ENCODE assay signal across 16 cellular contexts in the genomic region with DNA sequence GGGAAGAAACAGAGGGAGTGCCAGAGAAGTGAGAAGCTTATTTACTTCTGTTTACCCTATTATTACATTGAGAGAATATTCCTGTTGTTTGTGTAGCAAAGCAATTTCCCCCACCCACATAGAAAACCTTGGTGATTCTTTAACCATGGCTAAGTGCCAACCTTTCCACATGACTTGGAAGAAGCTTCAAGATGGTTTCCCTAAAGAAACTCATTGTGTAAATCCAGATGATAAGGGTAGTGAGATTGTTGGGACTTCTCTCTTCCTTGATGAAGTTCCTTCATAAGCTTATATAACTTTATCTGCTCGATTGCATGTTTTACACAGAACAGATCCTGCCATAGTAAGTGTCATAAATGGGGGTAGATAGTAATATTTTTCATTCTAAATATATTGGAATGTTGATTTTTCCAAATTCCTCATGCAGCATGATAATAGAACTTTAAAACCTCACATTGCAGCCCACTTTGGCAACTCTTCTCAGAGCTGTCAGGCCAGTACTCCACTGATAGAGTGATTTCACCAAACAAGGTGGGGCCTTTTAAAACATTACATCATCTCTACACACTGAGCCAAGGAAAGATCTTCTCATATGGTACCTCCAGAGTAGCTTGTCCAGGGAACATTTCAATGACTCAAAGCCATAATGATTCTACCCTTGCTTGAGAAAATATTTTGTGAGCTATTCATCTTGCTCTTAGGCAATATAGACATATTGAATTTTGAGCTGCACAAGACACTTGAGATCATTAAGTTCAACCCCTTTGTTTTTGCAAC. TPM values are rescaled to one million over a fixed set of nuclear protein-coding genes. Genes with fewer than 3 reads are reported as not detected.
DNase-seq lines count a peak whose midpoint lies in the region; ATAC-seq and TF ChIP-seq lines count a peak whose summit lies in the region.
"Had no signal": no experiment of that assay in that cellular context is flagged by ENCODE, and none has a peak within 500 bp of the region (broad histone marks: within the 10 kb centered on the region; RNA-seq: fewer than 3 reads in every experiment).

No MANE protein-coding gene starts in this region.

- ATAC-seq in HG02678 (IDR thresholded peaks at IDR 0.05; ENCODE audit: unreplicated experiment) (no peak), body of pancreas (no peak)
- ATAC-seq: gastroesophageal sphincter; naive thymus-derived CD8-positive, alpha-beta T cell had no signal

- no peak for TF ChIP-seq CTCF in RWPE1 (conservative IDR thresholded peaks at IDR 0.05; ENCODE audit: low read depth)
- no peak for TF ChIP-seq CTCF in fibroblast of lung (conservative IDR thresholded peaks at IDR 0.05 in 1 of 2, IDR thresholded peaks at IDR 0.05 in 1 of 2; ENCODE audit: low read depth in 1 of 2, low read length in 2 of 2)
- TF ChIP-seq CTCF in body of pancreas (IDR thresholded peaks at IDR 0.05) = no peak

- no peaks in the 10 kb centered on the region for H4K20me1 ChIP-seq in fibroblast of lung (ENCODE audit: control insufficient read depth, extremely low read depth, insufficient read depth, low read length)

- 62 to 73% methylated on average over 1 of the region's 1 CpG for WGBS in body of pancreas, 2 donors

- H3K27ac ChIP-seq in RWPE1 (no peak overlapping the region), fibroblast of lung (ENCODE audit: insufficient read depth, low read length) (no peak overlapping the region), body of pancreas (no peak overlapping the region)
- H3K27ac ChIP-seq: gastroesophageal sphincter, KMS-11, thoracic aorta, VCaP had no signal

- H3K27me3 ChIP-seq in fibroblast of lung (ENCODE audit: control insufficient read depth, insufficient read depth, low read length) (no peaks in the 10 kb centered on the region), body of pancreas (no peaks in the 10 kb centered on the region)
- H3K27me3 ChIP-seq: gastroesophageal sphincter had no signal

- no peaks in the 10 kb centered on the region for H3K79me2 ChIP-seq in fibroblast of lung (ENCODE audit: control insufficient read depth, insufficient read depth, low read length)

- no peaks in the 10 kb centered on the region for H3K4me1 ChIP-seq in fibroblast of lung (ENCODE audit: control insufficient read depth, extremely low read depth, insufficient read depth, low read length)
- H3K4me1 ChIP-seq in body of pancreas = no peaks in the 10 kb centered on the region
- H3K4me1 ChIP-seq: gastroesophageal sphincter had no signal

- H3K4me2 ChIP-seq in fibroblast of lung (ENCODE audit: extremely low read depth, insufficient read depth, low read length) = no peak overlapping the region
- H3K4me2 ChIP-seq: KMS-11 had no signal

- no peak overlapping the region for H3K9ac ChIP-seq in fibroblast of lung (ENCODE audit: insufficient read depth, low read length)
- H3K9ac ChIP-seq: KMS-11 had no signal

- no peaks in the 10 kb centered on the region for H3K9me3 ChIP-seq in fibroblast of lung (ENCODE audit: control insufficient read depth, insufficient read depth, low read depth, low read length)
- H3K9me3 ChIP-seq in body of pancreas = no peaks in the 10 kb centered on the region
- H3K9me3 ChIP-seq: gastroesophageal sphincter, thoracic aorta had no signal

- CTCF ChIA-PET in RWPE1 (lab: Yijun Ruan, JAX) = interaction anchor here (0.5 kb wide), 1 partner anchor 8 kb away, joined by 3 read pairs; no protein-coding TSS in a partner anchor

- H2AFZ ChIP-seq in fibroblast of lung (ENCODE audit: low read length) = no peak overlapping the region

- POLR2A ChIA-PET in RWPE1 (lab: Yijun Ruan, JAX; ENCODE audit: low non-redundant PET) = no interaction called here

- H3K4me3 ChIP-seq in fibroblast of lung (replicated peaks in 1 of 4; ENCODE audit: control extremely low read depth in 1 of 4, insufficient read depth in 1 of 4, low read depth in 3 of 4, low read length in 4 of 4) (no peak overlapping the region), body of pancreas (no peak overlapping the region)
- H3K4me3 ChIP-seq: gastroesophageal sphincter, thoracic aorta had no signal

- DNase-seq in GM04504 (ENCODE audit: low read depth) = peak; percentile 13
- DNase-seq in RWPE1 (ENCODE audit: low spot score) = peak; percentile 77
- peak; percentile 22 to 74 for DNase-seq in fibroblast of lung (ENCODE audit: low read depth in 2 of 2)
- peak; percentile 88 for DNase-seq in renal cortical epithelial cell (ENCODE audit: low read depth)
- DNase-seq in body of pancreas = no peak
- DNase-seq in UCSD-AML1 (lab: John Stamatoyannopoulos, UW; ENCODE audit: unreplicated experiment) = no peak
- no peak for DNase-seq in activated effector memory CD4-positive, alpha-beta T cell treated with Interleukin-2 at 50 U/mL for 16 hours
- DNase-seq: activated naive CD4-positive, alpha-beta T cell treated with anti-CD3 and anti-CD28 coated beads for 36 hours; naive thymus-derived CD8-positive, alpha-beta T cell; NCI-H774; SIG-M5 had no signal

- H3K36me3 ChIP-seq in fibroblast of lung (ENCODE audit: control insufficient read depth, insufficient read depth, low read length) (no peaks in the 10 kb centered on the region), body of pancreas (replicated peaks in 1 of 2; ENCODE audit: insufficient read depth in 1 of 2, low read depth in 2 of 2) (no peaks in the 10 kb centered on the region)
- H3K36me3 ChIP-seq: gastroesophageal sphincter, thoracic aorta had no signal

- no peak for TF ChIP-seq POLR2A in body of pancreas (IDR thresholded peaks at IDR 0.05)

- intact Hi-C loops in body of pancreas (cut with DNase I) = no loop called here

RNA-seq across cellular contexts. Expression of gene KIF21A, which starts 47.8 kb away (rescaled TPM):
- total RNA-seq in fibroblast of lung (2.8 and 5.9 TPM in 2 replicates), renal cortical epithelial cell (20.5 and 62.0 TPM in 2 replicates), body of pancreas (10 to 100 TPM; 19.5 to 49.1 TPM)
- polyA plus RNA-seq in fibroblast of lung = 2.5 and 3.9 TPM in 2 replicates
- polyA plus RNA-seq in fibroblast of lung (2012) = 1.7 and 2.3 TPM in 2 replicates
- 1.2 TPM in 1 of 2 replicates, not detected in the other for polyA minus RNA-seq in fibroblast of lung (ENCODE audit: low replicate concordance)

Comparison
In these comparisons a context has a peak if more than half of its experiments do, and no peak if none do; other contexts are left out.
1. DNase-seq: peak in GM04504 (single experiment), RWPE1 (single experiment), fibroblast of lung (2 of 2) and renal cortical epithelial cell (single experiment); none in body of pancreas (0 of 4), UCSD-AML1 (single experiment) and activated effector memory CD4-positive, alpha-beta T cell treated with Interleukin-2 at 50 U/mL for 16 hours (single experiment).